1 cellular context compared by ENCODE assay signal in the genomic region with DNA sequence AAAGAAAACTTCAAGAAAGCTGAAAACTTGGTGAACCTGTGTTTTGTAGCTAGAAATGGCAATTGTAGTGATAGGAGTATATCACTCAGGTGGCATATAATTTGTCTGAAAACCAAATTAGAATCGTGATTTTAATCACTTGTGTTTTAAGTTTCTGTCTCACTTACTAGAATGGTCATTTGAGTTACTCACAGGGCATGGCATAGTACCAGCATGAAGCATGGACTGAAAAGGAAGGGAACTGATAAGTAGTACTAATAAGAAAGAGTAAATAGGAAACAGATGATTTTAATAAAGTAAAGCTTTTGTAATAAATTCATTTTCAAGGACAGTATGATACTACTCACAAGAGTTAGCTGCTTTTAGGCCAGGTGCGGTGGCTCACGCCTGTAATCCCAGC.
TF ChIP-seq lines count a peak whose summit lies in the region.

No MANE protein-coding gene starts in this region.

TF ChIP-seq in endothelial cell of umbilical vein, 7 proteins besides CTCF, POLR2A, EP300 and RAD21:
- TF ChIP-seq FOS (IDR thresholded peaks at IDR 0.05; ENCODE audit: borderline replicate concordance, insufficient read depth, low read length), result no peak
- TF ChIP-seq EZH2 (IDR thresholded peaks at IDR 0.05; ENCODE audit: borderline replicate concordance, low read depth, low read length, severe bottlenecking), result no peak
- TF ChIP-seq POLR2AphosphoS5 (IDR thresholded peaks at IDR 0.05; ENCODE audit: insufficient read depth, low read depth, low read length), result no peak
- TF ChIP-seq GATA2 (IDR thresholded peaks at IDR 0.05; ENCODE audit: insufficient read depth, insufficient read length, low read depth, low read length), result no peak
- no peak for TF ChIP-seq JUN (IDR thresholded peaks at IDR 0.05; ENCODE audit: borderline replicate concordance, insufficient read depth, insufficient read length, low read depth)
- TF ChIP-seq MAX (IDR thresholded peaks at IDR 0.05; ENCODE audit: insufficient read depth, insufficient read length), result no peak
- TF ChIP-seq MYC (IDR thresholded peaks at IDR 0.05; ENCODE audit: low read depth, low read length), result no peak
